26 cellular contexts compared by ENCODE assay signal in the genomic region with DNA sequence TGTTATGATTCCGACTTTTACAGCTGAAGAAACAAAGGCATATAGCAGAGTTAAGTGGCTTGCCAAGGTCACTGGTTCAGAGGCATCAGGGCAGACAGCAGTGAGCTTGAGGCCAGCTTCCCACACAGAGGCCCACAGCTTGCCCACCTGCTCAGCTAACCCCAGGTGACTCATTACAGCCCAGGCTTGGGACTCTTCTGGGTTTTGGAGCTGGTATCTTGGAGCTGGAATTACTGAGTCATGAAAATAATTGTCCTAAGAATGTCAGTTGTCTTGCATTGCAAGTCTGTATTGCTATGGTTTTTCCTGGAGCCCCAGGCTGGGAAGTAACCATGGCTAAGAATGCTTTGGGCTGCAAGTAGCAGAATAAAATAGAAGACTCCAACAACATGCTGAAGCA. TPM values are rescaled to one million over a fixed set of nuclear protein-coding genes. Genes with fewer than 3 reads are reported as not detected.
DNase-seq lines count a peak whose midpoint lies in the region; ATAC-seq and FAIRE-seq lines count a peak whose summit lies in the region.
"Had no signal": no experiment of that assay in that cellular context is flagged by ENCODE, and none has a peak within 500 bp of the region (broad histone marks: within the 10 kb centered on the region; RNA-seq: fewer than 3 reads in every experiment).

No MANE protein-coding gene starts in this region.

- no peak overlapping the region for H3K27ac Mint-ChIP-seq in activated CD4-positive, alpha-beta memory T cell treated with anti-CD3 and anti-CD28 coated beads, Interleukin-2, amount 10 ng/mL, durations not matched to agents 7 days and 5 days
- H3K27ac Mint-ChIP-seq: effector memory CD8-positive, alpha-beta T cell had no signal

- H4K8ac ChIP-seq in trophoblast cell (ENCODE audit: low read depth, low read length) = no peak overlapping the region

- H3K23ac ChIP-seq in trophoblast cell (ENCODE audit: low read length) = no peak overlapping the region

- POLR2A ChIA-PET in activated CD4-positive, alpha-beta memory T cell treated with anti-CD3 and anti-CD28 coated beads, Interleukin-2, amount 10 ng/mL, durations not matched to agents 7 days and 5 days (lab: Charles Lee) = no interaction called here

- peak; percentile 21 for DNase-seq in Daoy (ENCODE audit: low read depth)
- peak; percentile 72 for DNase-seq in RCC 7860 (ENCODE audit: low spot score)
- DNase-seq in fibroblast of gingiva (ENCODE audit: low read depth) = peak; percentile 14
- DNase-seq in trophoblast cell = peak; percentile 82 to 94
- DNase-seq in globus pallidus (ENCODE audit: low spot score) = no peak
- DNase-seq in activated CD4-positive, alpha-beta memory T cell treated with anti-CD3 and anti-CD28 coated beads, Interleukin-2, amount 10 ng/mL, durations not matched to agents 7 days and 5 days = no peak
- no peak for DNase-seq in DMS53 (lab: John Stamatoyannopoulos, UW)
- DNase-seq: activated CD4-positive, alpha-beta T cell treated with anti-CD3 and anti-CD28 coated beads for 48 hours; activated T-cell treated with anti-CD3 and anti-CD28 coated beads, Interleukin-2, amount 50 U/mL, for 4 hours; COR-L47; DMS79; effector memory CD8-positive, alpha-beta T cell; HCEC 1CT; KG1; MV-4-11; NCI-H1694 treated with DMSO at 0.1 percent for 48 hours; NCI-H2171 treated with DMSO at 0.1 percent for 48 hours; NCI-H526; upper lobe of right lung had no signal

- no peaks in the 10 kb centered on the region for H3K4me1 ChIP-seq in trophoblast cell (ENCODE audit: control insufficient read depth in 1 of 2, insufficient read depth in 2 of 2, low read length in 2 of 2)
- H3K4me1 ChIP-seq: breast epithelium, prostate gland, upper lobe of right lung had no signal

- H3K79me2 ChIP-seq in trophoblast cell (ENCODE audit: control insufficient read depth, insufficient read depth, low read length, poor library complexity) = no peaks in the 10 kb centered on the region

- H3K79me1 ChIP-seq in trophoblast cell (ENCODE audit: low read length) = no peaks in the 10 kb centered on the region

- H3K9me3 Mint-ChIP-seq in activated CD4-positive, alpha-beta memory T cell treated with anti-CD3 and anti-CD28 coated beads, Interleukin-2, amount 10 ng/mL, durations not matched to agents 7 days and 5 days = no peaks in the 10 kb centered on the region
- H3K9me3 Mint-ChIP-seq: activated T-cell treated with anti-CD3 and anti-CD28 coated beads, Interleukin-2, amount 50 U/mL, for 4 hours; effector memory CD8-positive, alpha-beta T cell had no signal

- no peak overlapping the region for H3K4ac ChIP-seq in trophoblast cell (ENCODE audit: low read depth, low read length)

- no peak overlapping the region for H3K18ac ChIP-seq in trophoblast cell (ENCODE audit: low read length)

- no peak overlapping the region for H3K14ac ChIP-seq in trophoblast cell (ENCODE audit: low read length)

- peaks cover 2% of the 10 kb centered on the region for H3K27me3 ChIP-seq in trophoblast cell (ENCODE audit: insufficient read depth, low read length)
- H3K27me3 ChIP-seq: BLaER1 treated with 17β-estradiol and CSF1 and Interleukin-3, amounts not matched to agents 10 nM and 100 nM; breast epithelium; upper lobe of right lung had no signal

- H4K12ac ChIP-seq in trophoblast cell (ENCODE audit: low read depth, low read length) = no peak overlapping the region

- WGBS in trophoblast cell (ENCODE audit: extremely low coverage, insufficient coverage, insufficient read length) = no CpG with 5 or more reads among the region's 1 CpG

- H3K4me3 Mint-ChIP-seq in activated CD4-positive, alpha-beta memory T cell treated with anti-CD3 and anti-CD28 coated beads, Interleukin-2, amount 10 ng/mL, durations not matched to agents 7 days and 5 days = no peak overlapping the region
- H3K4me3 Mint-ChIP-seq: activated T-cell treated with anti-CD3 and anti-CD28 coated beads, Interleukin-2, amount 50 U/mL, for 4 hours; effector memory CD8-positive, alpha-beta T cell had no signal

- no peak overlapping the region for H4K91ac ChIP-seq in trophoblast cell (ENCODE audit: low read depth, low read length)

- no peaks in the 10 kb centered on the region for H3K27me3 Mint-ChIP-seq in activated CD4-positive, alpha-beta memory T cell treated with anti-CD3 and anti-CD28 coated beads, Interleukin-2, amount 10 ng/mL, durations not matched to agents 7 days and 5 days

- no peak for ATAC-seq in GM21367 (IDR thresholded peaks at IDR 0.05; ENCODE audit: unreplicated experiment)
- ATAC-seq: activated T-cell treated with anti-CD3 and anti-CD28 coated beads, Interleukin-2, amount 50 U/mL, for 4 hours; effector memory CD8-positive, alpha-beta T cell; upper lobe of right lung had no signal

- no peaks in the 10 kb centered on the region for H3K36me3 Mint-ChIP-seq in activated CD4-positive, alpha-beta memory T cell treated with anti-CD3 and anti-CD28 coated beads, Interleukin-2, amount 10 ng/mL, durations not matched to agents 7 days and 5 days (ENCODE audit: low read depth)

- peak; percentile 86 for FAIRE-seq in RCC 7860 (lab: Jason Lieb, UNC)
- FAIRE-seq: GM12892 had no signal

- peaks cover 1% of the 10 kb centered on the region for H3K9me3 ChIP-seq in trophoblast cell (ENCODE audit: insufficient read depth, low read depth, low read length)
- H3K9me3 ChIP-seq: BLaER1 treated with 17β-estradiol and CSF1 and Interleukin-3, amounts not matched to agents 10 nM and 100 nM; breast epithelium; prostate gland; upper lobe of right lung had no signal

- H2BK5ac ChIP-seq in trophoblast cell (ENCODE audit: low read depth, low read length, poor library complexity) = no peak overlapping the region

- H2AFZ ChIP-seq in trophoblast cell (ENCODE audit: insufficient read depth, low read length, poor library complexity) = no peak overlapping the region

- no peak overlapping the region for H2BK12ac ChIP-seq in trophoblast cell (ENCODE audit: low read length)

- H2BK120ac ChIP-seq in trophoblast cell (ENCODE audit: insufficient read depth, low read length, poor library complexity) = no peak overlapping the region

- no peak overlapping the region for H3K4me2 ChIP-seq in trophoblast cell (ENCODE audit: low read length)
- H3K4me2 ChIP-seq: BLaER1 treated with 17β-estradiol and CSF1 and Interleukin-3, amounts not matched to agents 10 nM and 100 nM had no signal

- CTCF ChIA-PET in activated CD4-positive, alpha-beta memory T cell treated with anti-CD3 and anti-CD28 coated beads, Interleukin-2, amount 10 ng/mL, durations not matched to agents 7 days and 5 days (lab: Charles Lee) = no interaction called here

- H3K4me1 Mint-ChIP-seq in activated CD4-positive, alpha-beta memory T cell treated with anti-CD3 and anti-CD28 coated beads, Interleukin-2, amount 10 ng/mL, durations not matched to agents 7 days and 5 days = no peaks in the 10 kb centered on the region

- H3K36me3 ChIP-seq in trophoblast cell (ENCODE audit: control insufficient read depth in 1 of 2, insufficient read depth in 2 of 2, low read length in 2 of 2) = no peaks in the 10 kb centered on the region
- H3K36me3 ChIP-seq: BLaER1 treated with 17β-estradiol and CSF1 and Interleukin-3, amounts not matched to agents 10 nM and 100 nM; breast epithelium; prostate gland; upper lobe of right lung had no signal

- H3K9ac ChIP-seq in trophoblast cell (ENCODE audit: low read length) = no peak overlapping the region
- H3K9ac ChIP-seq: BLaER1 treated with 17β-estradiol and CSF1 and Interleukin-3, amounts not matched to agents 10 nM and 100 nM had no signal

- H2AK5ac ChIP-seq in trophoblast cell (ENCODE audit: low read length) = no peak overlapping the region

- no peak overlapping the region for H3K27ac ChIP-seq in trophoblast cell (ENCODE audit: low read depth, low read length)
- H3K27ac ChIP-seq: BLaER1 treated with 17β-estradiol and CSF1 and Interleukin-3, amounts not matched to agents 10 nM and 100 nM; breast epithelium; coronary artery; prostate gland; upper lobe of right lung; VCaP had no signal

- no peak overlapping the region for H3K4me3 ChIP-seq in trophoblast cell (ENCODE audit: low read depth, low read length)
- H3K4me3 ChIP-seq: BLaER1 treated with 17β-estradiol and CSF1 and Interleukin-3, amounts not matched to agents 10 nM and 100 nM; breast epithelium; coronary artery; prostate gland; upper lobe of right lung had no signal

RNA-seq across cellular contexts. Expression of a gene that starts 32.4 kb away (rescaled TPM):
- 6.5 and 6.7 TPM in 2 replicates for total RNA-seq in Daoy (2014; rRNA removed; shearing (Covaris generic))
- 4.3 and 4.7 TPM in 2 replicates for polyA plus RNA-seq in trophoblast cell (2013)
- 1 to 10 TPM; 1.2 to 1.6 TPM for total RNA-seq in activated CD4-positive, alpha-beta memory T cell treated with anti-CD3 and anti-CD28 coated beads, Interleukin-2, amount 10 ng/mL, durations not matched to agents 7 days and 5 days

Comparison
In these comparisons a context has a peak if more than half of its experiments do, and no peak if none do; other contexts are left out.
1. DNase-seq: peak in Daoy (single experiment), RCC 7860 (single experiment), fibroblast of gingiva (single experiment) and trophoblast cell (2 of 2); none in globus pallidus (single experiment), activated CD4-positive, alpha-beta memory T cell treated with anti-CD3 and anti-CD28 coated beads, Interleukin-2, amount 10 ng/mL, durations not matched to agents 7 days and 5 days (single experiment) and DMS53 (single experiment).